36 cellular contexts compared by ENCODE assay signal in the genomic region with DNA sequence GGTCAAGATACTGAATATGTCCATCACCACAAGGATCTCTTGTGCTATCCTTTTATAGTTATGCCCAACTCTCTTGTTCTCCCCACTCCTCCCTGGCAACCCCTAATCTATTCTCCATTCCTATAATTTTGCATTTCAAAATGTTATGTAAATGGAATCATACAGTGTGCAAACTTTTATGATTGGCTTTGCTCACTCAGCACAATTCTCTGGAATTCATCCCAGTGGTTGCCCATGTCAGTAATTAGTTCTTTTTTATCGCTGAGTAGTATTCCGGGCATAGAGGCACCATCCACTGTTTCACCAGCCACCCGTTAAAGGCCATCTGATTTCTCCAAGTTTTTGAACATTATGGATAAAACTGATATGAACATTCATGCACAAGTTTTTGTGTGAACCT. TPM values are rescaled to one million over a fixed set of nuclear protein-coding genes. Genes with fewer than 3 reads are reported as not detected.
"Had no signal": no experiment of that assay in that cellular context is flagged by ENCODE, and none has a peak within 500 bp of the region (broad histone marks: within the 10 kb centered on the region; RNA-seq: fewer than 3 reads in every experiment).

No MANE protein-coding gene starts in this region.

- H3K4me3 ChIP-seq: MG63 had no signal

- H3K9me3 ChIP-seq: MG63 had no signal

- H3K36me3 ChIP-seq: MG63 had no signal

- H3K27me3 ChIP-seq: MG63 had no signal

- DNase-seq: Kasumi-1, MG63, MM.1S, MV-4-11, NCI-H1048, NCI-H1092, NCI-H1092 treated with DMSO at 0.1 percent for 48 hours, NCI-H1105, NCI-H1105 treated with DMSO at 0.1 percent for 48 hours, NCI-H1417, NCI-H1417 treated with DMSO at 0.1 percent for 48 hours, NCI-H1436, NCI-H1436 treated with DMSO at 0.1 percent for 48 hours, NCI-H146, NCI-H1694, NCI-H1694 treated with DMSO at 0.1 percent for 48 hours, NCI-H187, NCI-H187 treated with DMSO at 0.1 percent for 48 hours, NCI-H1930, NCI-H2029, NCI-H2029 treated with DMSO at 0.1 percent for 48 hours, NCI-H2081, NCI-H2081 treated with DMSO at 0.1 percent for 48 hours, NCI-H2107, NCI-H2171, NCI-H2171 treated with DMSO at 0.1 percent for 48 hours, NCI-H2227 treated with DMSO at 0.1 percent for 48 hours, NCI-H226, NCI-H345, NCI-H446, NCI-H446 treated with DMSO at 0.1 percent for 48 hours, NCI-H510A, NCI-H510A treated with DMSO at 0.1 percent for 48 hours, NCI-H524, NCI-H524 treated with DMSO at 0.1 percent for 48 hours had no signal

RNA-seq across cellular contexts. Expression of a gene that starts 40.4 kb away (rescaled TPM):
- total RNA-seq: MCF 10A had no signal
